22 cellular contexts compared by ENCODE assay signal in the genomic region with DNA sequence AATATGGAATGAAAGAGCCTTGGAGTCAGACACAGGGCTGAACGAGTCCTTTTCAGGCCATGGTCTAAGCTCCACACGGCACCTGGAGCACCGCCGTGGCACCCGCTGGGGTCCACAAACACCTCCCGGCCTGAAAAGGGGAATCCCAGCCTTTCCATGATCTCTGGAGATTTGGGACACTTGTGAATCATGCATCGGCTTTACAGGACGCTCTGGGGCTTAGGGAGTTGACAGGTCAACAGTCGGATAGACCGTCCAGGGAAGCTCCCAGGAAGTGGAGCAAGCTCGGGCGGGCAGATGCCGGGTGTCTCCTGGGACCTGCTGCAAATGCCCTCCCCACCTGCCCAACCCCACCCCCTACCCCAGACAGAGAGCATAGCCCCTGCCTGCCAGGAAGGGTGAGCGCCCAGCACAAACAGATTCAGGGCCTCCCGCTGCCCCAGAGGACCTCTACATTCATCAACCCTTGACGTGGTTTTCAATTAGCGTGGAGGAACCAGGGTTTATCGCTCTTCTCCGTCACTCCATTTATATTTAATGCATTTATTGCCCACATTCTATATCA.
"Had no signal": no experiment of that assay in that cellular context is flagged by ENCODE, and none has a peak within 500 bp of the region (broad histone marks: within the 10 kb centered on the region; RNA-seq: fewer than 3 reads in every experiment).

No MANE protein-coding gene starts in this region.

- H3K4me1 ChIP-seq: ascending aorta, breast epithelium, esophagus muscularis mucosa, right lobe of liver, transverse colon had no signal

- H3K36me3 ChIP-seq: ascending aorta, breast epithelium, esophagus muscularis mucosa, ovary, right lobe of liver, transverse colon had no signal

- DNase-seq: activated CD4-positive, alpha-beta T cell treated with anti-CD3 and anti-CD28 coated beads, Interleukin-2, amount 10 ng/mL, durations not matched to agents 7 days and 5 days; activated CD4-positive, CD25-positive, alpha-beta regulatory T cell treated with anti-CD3 and anti-CD28 coated beads, Interleukin-2, amount 50 U/mL, for 72 hours; activated CD8-positive, alpha-beta memory T cell treated with anti-CD3 and anti-CD28 coated beads, Interleukin-2, amount 10 ng/mL, durations not matched to agents 7 days and 5 days; activated CD8-positive, alpha-beta T cell treated with anti-CD3 and anti-CD28 coated beads for 36 hours; activated effector memory CD4-positive, alpha-beta T cell treated with anti-CD3 and anti-CD28 coated beads, Interleukin-2, amount 50 U/mL, for 16 hours; activated naive CD4-positive, alpha-beta T cell treated with anti-CD3 and anti-CD28 coated beads, Interleukin-2, amount 10 ng/mL, durations not matched to agents 7 days and 5 days; activated T-cell treated with anti-CD3 and anti-CD28 coated beads for 4 hours; hippocampal formation; mesenchymal stem cell; ovary; stimulated activated CD4-positive, alpha-beta T cell treated with anti-CD3 and anti-CD28 coated beads, Interleukin-2, amount 100 ng/mL, for 24 hours; transverse colon had no signal

- FAIRE-seq: frontal cortex, urothelium cell line had no signal

- ATAC-seq: activated CD8-positive, alpha-beta memory T cell treated with anti-CD3 and anti-CD28 coated beads, Interleukin-2, amount 10 ng/mL, durations not matched to agents 7 days and 5 days; activated CD8-positive, alpha-beta T cell treated with anti-CD3 and anti-CD28 coated beads for 36 hours; right lobe of liver; stimulated activated effector memory CD8-positive, alpha-beta T cell treated with anti-CD3 and anti-CD28 coated beads, Interleukin-12 subunit alpha, Interleukin-12 subunit beta, amount 100 ng/mL, for 72 hours had no signal

- H3K4me3 ChIP-seq: ascending aorta, breast epithelium, coronary artery, esophagus muscularis mucosa, ovary, right lobe of liver, skin epidermis, transverse colon had no signal

- H3K9me3 ChIP-seq: ascending aorta, breast epithelium, esophagus muscularis mucosa, ovary, right lobe of liver, transverse colon had no signal

- H3K27ac ChIP-seq: ascending aorta, breast epithelium, coronary artery, esophagus muscularis mucosa, ovary, right lobe of liver, skin epidermis, transverse colon, VCaP had no signal

- H3K27me3 ChIP-seq: ascending aorta, ovary, right lobe of liver had no signal
